In the genomic region with DNA sequence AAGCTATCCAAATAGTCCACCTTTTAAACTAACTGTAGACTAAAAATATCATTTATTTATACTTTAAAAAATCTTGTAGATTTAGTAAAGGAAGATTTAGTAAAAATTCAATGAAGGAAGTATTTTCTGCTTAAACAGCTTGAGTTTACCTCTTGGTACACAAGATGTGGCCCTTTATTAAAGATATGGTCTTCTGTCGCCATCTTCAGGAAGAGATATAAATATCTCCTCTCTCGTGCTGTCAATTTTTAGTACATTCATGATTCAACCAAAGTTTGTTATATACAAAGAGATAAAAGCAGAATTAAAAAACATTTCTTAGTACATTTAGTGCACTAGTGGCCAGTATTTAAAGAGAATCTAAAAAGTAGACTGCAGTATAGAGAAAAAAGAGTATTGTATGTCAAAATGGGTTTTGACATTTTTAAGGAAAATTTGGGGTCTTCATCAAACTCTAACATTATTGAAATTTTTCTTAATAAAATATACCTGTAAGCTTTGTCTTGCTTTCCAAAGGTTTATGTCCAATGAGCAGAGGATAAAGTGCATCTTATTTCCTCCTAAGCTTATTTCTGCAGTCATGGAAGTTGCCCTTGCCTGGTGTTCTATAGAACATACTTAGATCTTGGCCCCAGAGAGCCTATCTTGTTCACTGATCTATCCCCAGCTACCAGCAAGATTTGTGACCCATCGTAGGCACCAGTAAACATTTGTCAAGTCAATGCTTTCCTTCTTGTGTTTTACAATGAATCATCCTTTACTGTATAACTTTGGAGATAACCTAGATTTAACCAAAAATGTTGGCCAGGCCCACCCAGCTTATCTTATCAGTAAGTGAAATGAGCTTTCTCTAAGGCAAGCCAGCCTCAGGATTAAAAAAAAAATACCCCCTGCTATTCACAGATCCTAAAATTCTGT, we compare ENCODE assay signal across 8 cellular contexts. TPM values are rescaled to one million over a fixed set of nuclear protein-coding genes. Genes with fewer than 3 reads are reported as not detected.
DNase-seq lines count a peak whose midpoint lies in the region; ATAC-seq, FAIRE-seq and TF ChIP-seq lines count a peak whose summit lies in the region.

No MANE protein-coding gene starts in this region.

- no peak for DNase-seq in D721Med (ENCODE audit: insufficient read length, low spot score)
- peak; percentile 14 for DNase-seq in NCI-H2081 treated with DMSO at 0.1 percent for 48 hours (lab: John Stamatoyannopoulos, UW)
- DNase-seq in activated CD8-positive, alpha-beta T cell treated with anti-CD3 and anti-CD28 coated beads for 36 hours = no peak
- no peak for DNase-seq in right atrium auricular region (ENCODE audit: low spot score)
- DNase-seq in stimulated activated naive B cell treated with anti-CD40 and anti-IgM and Interleukin-4, amounts not matched to agents 10 μg/mL and 1 μg/mL and 100 μg/mL, for 72 hours = no peak
- DNase-seq in activated T-cell treated with anti-CD3 and anti-CD28 coated beads, Interleukin-2, amount 50 U/mL, for 1 hour = no peak
- DNase-seq in activated CD4-positive, alpha-beta T cell treated with anti-CD3 and anti-CD28 coated beads for 1 hour = no peak

- peak; percentile 53 for ATAC-seq in GM21717 (IDR thresholded peaks at IDR 0.05; ENCODE audit: unreplicated experiment)
- ATAC-seq in activated CD8-positive, alpha-beta T cell treated with anti-CD3 and anti-CD28 coated beads for 36 hours = peak; percentile 70
- ATAC-seq in stimulated activated naive B cell treated with anti-CD40 and anti-IgM and Interleukin-4, amounts not matched to agents 10 μg/mL and 1 μg/mL and 100 μg/mL, for 72 hours (replicated peaks) = peak; percentile 59 to 63

- H3K27me3 ChIP-seq in right atrium auricular region = no peaks in the 10 kb centered on the region

- peaks cover 14% of the 10 kb centered on the region for H3K4me1 Mint-ChIP-seq in activated CD8-positive, alpha-beta T cell treated with anti-CD3 and anti-CD28 coated beads for 36 hours (ENCODE audit: low read depth)
- H3K4me1 Mint-ChIP-seq in stimulated activated naive B cell treated with anti-CD40 and anti-IgM and Interleukin-4, amounts not matched to agents 10 μg/mL and 1 μg/mL and 100 μg/mL, for 72 hours = peaks cover 1 to 15% of the 10 kb centered on the region in 2 donors

- no peak overlapping the region for H3K27ac Mint-ChIP-seq in activated CD8-positive, alpha-beta T cell treated with anti-CD3 and anti-CD28 coated beads for 36 hours
- no peak overlapping the region for H3K27ac Mint-ChIP-seq in stimulated activated naive B cell treated with anti-CD40 and anti-IgM and Interleukin-4, amounts not matched to agents 10 μg/mL and 1 μg/mL and 100 μg/mL, for 72 hours

- intact Hi-C loops in activated CD8-positive, alpha-beta T cell treated with anti-CD3 and anti-CD28 coated beads for 36 hours (cut with micrococcal nuclease) = loop anchor here (2.0 kb wide), 2 partner anchors 40 to 182 kb away; no protein-coding TSS in a partner anchor

- CTCF ChIA-PET in activated CD8-positive, alpha-beta T cell treated with anti-CD3 and anti-CD28 coated beads for 36 hours (lab: Charles Lee) = interaction anchor here (0.6 to 7.0 kb wide), 60 partner anchors 10 to 700 kb away, joined by 3 to 218 read pairs (median 5); a partner anchor contains a TSS

- POLR2A ChIA-PET in activated CD8-positive, alpha-beta T cell treated with anti-CD3 and anti-CD28 coated beads for 36 hours (lab: Charles Lee) = interaction anchor here (0.7 kb wide), 1 partner anchor 107 kb away, joined by 3 read pairs; no protein-coding TSS in a partner anchor

- H3K36me3 Mint-ChIP-seq in activated CD8-positive, alpha-beta T cell treated with anti-CD3 and anti-CD28 coated beads for 36 hours (ENCODE audit: low read depth) = no peaks in the 10 kb centered on the region
- no peaks in the 10 kb centered on the region for H3K36me3 Mint-ChIP-seq in stimulated activated naive B cell treated with anti-CD40 and anti-IgM and Interleukin-4, amounts not matched to agents 10 μg/mL and 1 μg/mL and 100 μg/mL, for 72 hours

- TF ChIP-seq CTCF in D721Med (IDR thresholded peaks at IDR 0.05; ENCODE audit: insufficient read depth, missing control alignments) = peak; percentile 70
- TF ChIP-seq CTCF in activated CD8-positive, alpha-beta T cell treated with anti-CD3 and anti-CD28 coated beads for 36 hours (IDR thresholded peaks at IDR 0.05) = peak; percentile 70
- TF ChIP-seq CTCF in right atrium auricular region (IDR thresholded peaks at IDR 0.05) = peak; percentile 55 to 72

- no peaks in the 10 kb centered on the region for H3K9me3 Mint-ChIP-seq in activated CD8-positive, alpha-beta T cell treated with anti-CD3 and anti-CD28 coated beads for 36 hours
- no peaks in the 10 kb centered on the region for H3K9me3 Mint-ChIP-seq in stimulated activated naive B cell treated with anti-CD40 and anti-IgM and Interleukin-4, amounts not matched to agents 10 μg/mL and 1 μg/mL and 100 μg/mL, for 72 hours

- H3K4me1 ChIP-seq in right atrium auricular region = peaks cover 0 to 11% of the 10 kb centered on the region in 2 donors

- peaks cover 16% of the 10 kb centered on the region for H3K27me3 Mint-ChIP-seq in activated CD8-positive, alpha-beta T cell treated with anti-CD3 and anti-CD28 coated beads for 36 hours
- peaks cover 7 to 15% of the 10 kb centered on the region in 2 donors for H3K27me3 Mint-ChIP-seq in stimulated activated naive B cell treated with anti-CD40 and anti-IgM and Interleukin-4, amounts not matched to agents 10 μg/mL and 1 μg/mL and 100 μg/mL, for 72 hours

- no peaks in the 10 kb centered on the region for H3K36me3 ChIP-seq in right atrium auricular region

- H3K9me3 ChIP-seq in right atrium auricular region = no peaks in the 10 kb centered on the region

- H3K27ac ChIP-seq in right atrium auricular region = no peak overlapping the region

- H3K4me3 ChIP-seq in right atrium auricular region = no peak overlapping the region

- no peak overlapping the region for H3K4me3 Mint-ChIP-seq in activated CD8-positive, alpha-beta T cell treated with anti-CD3 and anti-CD28 coated beads for 36 hours
- no peak overlapping the region for H3K4me3 Mint-ChIP-seq in stimulated activated naive B cell treated with anti-CD40 and anti-IgM and Interleukin-4, amounts not matched to agents 10 μg/mL and 1 μg/mL and 100 μg/mL, for 72 hours

- peak; percentile 85 for FAIRE-seq in D721Med (lab: Jason Lieb, UNC)

RNA-seq across cellular contexts. Expression of a gene that starts 18.5 kb away (rescaled TPM):
- total RNA-seq in activated CD8-positive, alpha-beta T cell treated with anti-CD3 and anti-CD28 coated beads for 36 hours = 1 to 10 TPM; 1.2 to 1.7 TPM
- 1 to 10 TPM; 1.1 to 1.2 TPM for total RNA-seq in right atrium auricular region
